Comparison of ENCODE assay signal across 21 cellular contexts in genomic region chr11:95358516-95359322, GRCh38.
A peak's percentile ranks its signal among the peaks of the same experiment; 100 is the strongest.
DNase-seq lines count a peak whose midpoint lies in the region; ATAC-seq and TF ChIP-seq lines count a peak whose summit lies in the region.
"Had no signal": no experiment of that assay in that cellular context is flagged by ENCODE, and none has a peak within 500 bp of the region (broad histone marks: within the 10 kb centered on the region; RNA-seq: fewer than 3 reads in every experiment).

No MANE protein-coding gene starts in this region.

- H3K9ac ChIP-seq in subcutaneous abdominal adipose tissue (ENCODE audit: low read length in 5 of 5) = peak overlapping the region in 3 of 5 donors; percentile 18 to 27 (median 24)
- H3K9ac ChIP-seq: BLaER1 had no signal

- peaks cover 0 to 2% of the 10 kb centered on the region in 2 donors for H3K27me3 Mint-ChIP-seq in CD8-positive, alpha-beta memory T cell
- H3K27me3 Mint-ChIP-seq: dendritic cell treated with granulocyte-macrophage colony-stimulating factor and Interleukin-4, amounts not matched to agents 40 ng/mL and 50 ng/mL, for 4 days had no signal

- peaks cover 21% of the 10 kb centered on the region for H3K4me1 ChIP-seq in lower lobe of right lung
- peaks cover 2 to 32% (median 24%) of the 10 kb centered on the region in 5 donors for H3K4me1 ChIP-seq in subcutaneous abdominal adipose tissue (ENCODE audit: control insufficient read depth in 5 of 5, insufficient read depth in 5 of 5, low read length in 5 of 5)
- no peaks in the 10 kb centered on the region for H3K4me1 ChIP-seq in CD8-positive, alpha-beta memory T cell (ENCODE audit: insufficient read depth, low read length)
- H3K4me1 ChIP-seq in mucosa of descending colon (ENCODE audit: low read depth) = no peaks in the 10 kb centered on the region
- H3K4me1 ChIP-seq: BLaER1, testis had no signal

- H3K27ac ChIP-seq in lower lobe of right lung (no peak overlapping the region), subcutaneous abdominal adipose tissue (ENCODE audit: low read depth, low read length) (peak overlapping the region; percentile 68)
- H3K27ac ChIP-seq in CD8-positive, alpha-beta memory T cell (ENCODE audit: low read depth, low read length) = no peak overlapping the region
- H3K27ac ChIP-seq: BLaER1, epithelial cell of prostate, testis had no signal

- H3K36me3 ChIP-seq in lower lobe of right lung (no peaks in the 10 kb centered on the region), subcutaneous abdominal adipose tissue (ENCODE audit: control insufficient read depth in 5 of 5, insufficient read depth in 5 of 5, low read length in 5 of 5) (no peaks in the 10 kb centered on the region), mucosa of descending colon (ENCODE audit: low read depth) (no peaks in the 10 kb centered on the region)
- H3K36me3 ChIP-seq in CD8-positive, alpha-beta memory T cell (ENCODE audit: insufficient read depth, low read length) = no peaks in the 10 kb centered on the region
- H3K36me3 ChIP-seq: BLaER1 had no signal

- ATAC-seq in lower lobe of right lung (peak; percentile 46 to 47), mucosa of descending colon (no peak)
- ATAC-seq: Panc1 had no signal

- TF ChIP-seq CTCF in epithelial cell of esophagus (IDR thresholded peaks at IDR 0.05; ENCODE audit: insufficient read depth, low read depth, low read length, missing control alignments) = no peak
- TF ChIP-seq CTCF in lower lobe of right lung (IDR thresholded peaks at IDR 0.05) = no peak
- TF ChIP-seq CTCF in mucosa of descending colon (IDR thresholded peaks at IDR 0.05) = no peak

- POLR2A ChIA-PET in CD8-positive, alpha-beta memory T cell (lab: Charles Lee) = no interaction called here

- H3K9me3 ChIP-seq in lower lobe of right lung (no peaks in the 10 kb centered on the region), subcutaneous abdominal adipose tissue (ENCODE audit: control insufficient read depth in 5 of 5, low read length in 5 of 5) (no peaks in the 10 kb centered on the region), mucosa of descending colon (no peaks in the 10 kb centered on the region)
- H3K9me3 ChIP-seq in CD8-positive, alpha-beta memory T cell (ENCODE audit: low read length) = no peaks in the 10 kb centered on the region
- H3K9me3 ChIP-seq: BLaER1, testis had no signal

- CTCF ChIA-PET in CD8-positive, alpha-beta memory T cell (lab: Charles Lee) = interaction anchor here (2.2 kb wide), 1 partner anchor 346 kb away, joined by 7 read pairs; no protein-coding TSS in a partner anchor

- H3K4me3 ChIP-seq in epithelial cell of esophagus (ENCODE audit: low read length) (no peak overlapping the region), lower lobe of right lung (no peak overlapping the region), subcutaneous abdominal adipose tissue (ENCODE audit: low read depth in 1 of 5, low read length in 5 of 5) (peak overlapping the region in 1 of 5 donors; percentile 25), mucosa of descending colon (no peak overlapping the region)
- H3K4me3 ChIP-seq in CD8-positive, alpha-beta memory T cell (ENCODE audit: low read length) = no peak overlapping the region
- H3K4me3 ChIP-seq: BLaER1, testis had no signal

- H3K4me3 Mint-ChIP-seq in CD8-positive, alpha-beta memory T cell = no peak overlapping the region
- H3K4me3 Mint-ChIP-seq: dendritic cell treated with granulocyte-macrophage colony-stimulating factor and Interleukin-4, amounts not matched to agents 40 ng/mL and 50 ng/mL, for 4 days had no signal

- no peaks in the 10 kb centered on the region for H3K27me3 ChIP-seq in lower lobe of right lung (ENCODE audit: low read depth)
- H3K27me3 ChIP-seq in subcutaneous abdominal adipose tissue (ENCODE audit: control insufficient read depth in 5 of 5, insufficient read depth in 4 of 5, low read length in 5 of 5) = no peaks in the 10 kb centered on the region
- H3K27me3 ChIP-seq in CD8-positive, alpha-beta memory T cell (ENCODE audit: insufficient read depth, low read length, poor library complexity, severe bottlenecking) = no peaks in the 10 kb centered on the region
- H3K27me3 ChIP-seq: BLaER1, testis had no signal

- H3K36me3 Mint-ChIP-seq in CD8-positive, alpha-beta memory T cell = no peaks in the 10 kb centered on the region

- H3K4me1 Mint-ChIP-seq in CD8-positive, alpha-beta memory T cell = no peaks in the 10 kb centered on the region

- intact Hi-C loops in lower lobe of right lung (cut with DNase I) = no loop called here
- intact Hi-C loops in mucosa of descending colon (cut with DNase I, micrococcal nuclease) = no loop called here

- no peak overlapping the region for H3K27ac Mint-ChIP-seq in CD8-positive, alpha-beta memory T cell
- H3K27ac Mint-ChIP-seq: dendritic cell treated with granulocyte-macrophage colony-stimulating factor and Interleukin-4, amounts not matched to agents 40 ng/mL and 50 ng/mL, for 4 days had no signal

- H3K9me3 Mint-ChIP-seq in CD8-positive, alpha-beta memory T cell = no peaks in the 10 kb centered on the region
- H3K9me3 Mint-ChIP-seq: dendritic cell treated with granulocyte-macrophage colony-stimulating factor and Interleukin-4, amounts not matched to agents 40 ng/mL and 50 ng/mL, for 4 days had no signal

- DNase-seq in NCI-H226 (peak; percentile 10), epithelial cell of esophagus (ENCODE audit: low read depth) (peak; percentile 57), lower lobe of right lung (no peak), DMS153 treated with DMSO at 0.1 percent for 48 hours (lab: John Stamatoyannopoulos, UW; ENCODE audit: unreplicated experiment) (no peak), mucosa of descending colon (no peak)
- DNase-seq in CD8-positive, alpha-beta memory T cell = no peak
- DNase-seq: activated CD4-positive, alpha-beta T cell treated with anti-CD3 and anti-CD28 coated beads for 48 hours; activated CD8-positive, alpha-beta memory T cell treated with anti-CD3 and anti-CD28 coated beads, Interleukin-2, amount 50 U/mL, for 4 hours; activated gamma-delta T cell treated with Interleukin-2 at 50 U/mL for 16 hours; DMS79; KG1; NCI-H1092; NCI-H2107; nucleus accumbens; stimulated activated CD4-positive, alpha-beta T cell treated with anti-CD3 and anti-CD28 coated beads, Interleukin-4, amount 100 ng/mL, for 1 hour; testis had no signal

Comparison
In these comparisons a context has a peak if more than half of its experiments do, and no peak if none do; other contexts are left out.
1. DNase-seq: peak in NCI-H226 (single experiment) and epithelial cell of esophagus (single experiment); none in lower lobe of right lung (single experiment), CD8-positive, alpha-beta memory T cell (0 of 5), DMS153 treated with DMSO at 0.1 percent for 48 hours (single experiment) and mucosa of descending colon (0 of 3).